In genomic region chr10:536935-537334, GRCh38 we compare ENCODE assay signal across 19 cellular contexts.
DNase-seq lines count a peak whose midpoint lies in the region; ATAC-seq, FAIRE-seq and TF ChIP-seq lines count a peak whose summit lies in the region.
"Had no signal": no experiment of that assay in that cellular context is flagged by ENCODE, and none has a peak within 500 bp of the region (broad histone marks: within the 10 kb centered on the region; RNA-seq: fewer than 3 reads in every experiment).

No MANE protein-coding gene starts in this region.

- TF ChIP-seq POLR2A in body of pancreas (IDR thresholded peaks at IDR 0.05): no peak

- H3K27me3 ChIP-seq in astrocyte (ENCODE audit: insufficient read depth, low read length) (no peaks in the 10 kb centered on the region), body of pancreas (no peaks in the 10 kb centered on the region), left ventricle myocardium inferior (ENCODE audit: low read depth) (no peaks in the 10 kb centered on the region)

- H3K27me3 Mint-ChIP-seq in astrocyte (ENCODE audit: low read depth, unreplicated experiment): no peaks in the 10 kb centered on the region
- H3K27me3 Mint-ChIP-seq in type B pancreatic cell: no peaks in the 10 kb centered on the region
- peaks cover 37 to 48% of the 10 kb centered on the region in 2 donors for H3K27me3 Mint-ChIP-seq in T-cell

- peaks cover 11% of the 10 kb centered on the region for H3K36me3 Mint-ChIP-seq in astrocyte (ENCODE audit: low read depth, unreplicated experiment)
- no peaks in the 10 kb centered on the region for H3K36me3 Mint-ChIP-seq in type B pancreatic cell
- no peaks in the 10 kb centered on the region for H3K36me3 Mint-ChIP-seq in T-cell
- H3K36me3 Mint-ChIP-seq: CD14-positive monocyte; CD4-positive, alpha-beta memory T cell had no signal

- intact Hi-C loops in posterior vena cava (cut with DNase I) (no loop called here), body of pancreas (cut with DNase I) (no loop called here), left ventricle myocardium inferior (cut with micrococcal nuclease) (no loop called here)

- peaks cover 93% of the 10 kb centered on the region for H4K20me1 ChIP-seq in astrocyte (ENCODE audit: insufficient read depth, low read length)

- peak overlapping the region; percentile 35 for H3K9ac ChIP-seq in astrocyte (ENCODE audit: low read length)

- ATAC-seq in T-cell (replicated peaks in 1 of 4) (no peak), body of pancreas (no peak)
- ATAC-seq: A549, HepG2 had no signal

- peak overlapping the region; percentile 44 for H3K27ac Mint-ChIP-seq in astrocyte (ENCODE audit: unreplicated experiment)
- peak overlapping the region; percentile 14 for H3K27ac Mint-ChIP-seq in type B pancreatic cell
- no peak overlapping the region for H3K27ac Mint-ChIP-seq in T-cell
- H3K27ac Mint-ChIP-seq: CD14-positive monocyte; CD4-positive, alpha-beta memory T cell; H9 had no signal

- no peak for TF ChIP-seq CTCF in astrocyte (IDR thresholded peaks at IDR 0.05; ENCODE audit: insufficient read depth, low read depth, low read length)
- TF ChIP-seq CTCF in type B pancreatic cell (conservative IDR thresholded peaks at IDR 0.05): no peak
- no peak for TF ChIP-seq CTCF in body of pancreas (IDR thresholded peaks at IDR 0.05)
- no peak for TF ChIP-seq CTCF in left ventricle myocardium inferior (IDR thresholded peaks at IDR 0.05; ENCODE audit: borderline replicate concordance)

- 87 to 94% methylated on average over 5 of the region's 5 CpGs for WGBS in body of pancreas, 2 donors

- H3K27ac ChIP-seq in astrocyte (ENCODE audit: low read depth, low read length) (peak overlapping the region; percentile 13), body of pancreas (no peak overlapping the region), left ventricle myocardium inferior (replicated peaks) (no peak overlapping the region)
- H3K27ac ChIP-seq: 22Rv1, A549 had no signal

- POLR2A ChIA-PET in T-cell (lab: Charles Lee): no interaction called here

- no peak for FAIRE-seq in astrocyte (lab: Jason Lieb, UNC)
- FAIRE-seq: A549, H1, HepG2 had no signal

- no peaks in the 10 kb centered on the region for H3K9me3 Mint-ChIP-seq in astrocyte (ENCODE audit: unreplicated experiment)
- no peaks in the 10 kb centered on the region for H3K9me3 Mint-ChIP-seq in type B pancreatic cell
- no peaks in the 10 kb centered on the region for H3K9me3 Mint-ChIP-seq in T-cell
- H3K9me3 Mint-ChIP-seq: H9 had no signal

- peaks cover 10% of the 10 kb centered on the region for H3K4me1 ChIP-seq in astrocyte (ENCODE audit: insufficient read depth, low read length)
- H3K4me1 ChIP-seq in body of pancreas: peaks cover 25% of the 10 kb centered on the region
- H3K4me1 ChIP-seq in left ventricle myocardium inferior: peaks cover 30% of the 10 kb centered on the region
- H3K4me1 ChIP-seq: A549 had no signal

- H3K4me2 ChIP-seq in astrocyte (ENCODE audit: low read length): peak overlapping the region; percentile 20
- H3K4me2 ChIP-seq: A549 had no signal

- H3K79me2 ChIP-seq in astrocyte (ENCODE audit: insufficient read depth, low read length): peaks cover 86% of the 10 kb centered on the region

- H3K4me3 ChIP-seq in astrocyte (ENCODE audit: insufficient read depth, low read depth, low read length): no peak overlapping the region
- no peak overlapping the region for H3K4me3 ChIP-seq in body of pancreas
- H3K4me3 ChIP-seq in left ventricle myocardium inferior: no peak overlapping the region
- H3K4me3 ChIP-seq: A549 had no signal

- CTCF ChIA-PET in T-cell (lab: Charles Lee): no interaction called here

- H3K36me3 ChIP-seq in astrocyte (ENCODE audit: insufficient read depth, low read length) (no peaks in the 10 kb centered on the region), body of pancreas (replicated peaks in 1 of 2; ENCODE audit: insufficient read depth in 1 of 2, low read depth in 2 of 2) (no peaks in the 10 kb centered on the region), left ventricle myocardium inferior (no peaks in the 10 kb centered on the region)

- H2AFZ ChIP-seq in astrocyte (ENCODE audit: low read depth, low read length): no peak overlapping the region

- H3K9me3 ChIP-seq in astrocyte (ENCODE audit: insufficient read depth, low read depth, low read length): no peaks in the 10 kb centered on the region
- H3K9me3 ChIP-seq in body of pancreas: no peaks in the 10 kb centered on the region
- H3K9me3 ChIP-seq in left ventricle myocardium inferior (replicated peaks): no peaks in the 10 kb centered on the region
- H3K9me3 ChIP-seq: A549 had no signal

- peak; percentile 54 for DNase-seq in activated effector memory CD4-positive, alpha-beta T cell treated with anti-CD3 and anti-CD28 coated beads, Interleukin-2, amount 50 U/mL, for 16 hours
- no peak for DNase-seq in activated effector memory CD4-positive, alpha-beta T cell treated with Interleukin-2 at 50 U/mL for 16 hours
- DNase-seq in astrocyte (ENCODE audit: low read depth) (no peak), posterior vena cava (ENCODE audit: low spot score) (peak; percentile 34), type B pancreatic cell (ENCODE audit: extremely low spot score, unreplicated experiment) (no peak), T-cell (no peak), body of pancreas (no peak), left ventricle myocardium inferior (no peak)
- DNase-seq: AML-193; CD4-positive, alpha-beta memory T cell; DMS153; DMS79; GDM1; H9 had no signal

- H3K4me3 Mint-ChIP-seq in astrocyte (ENCODE audit: unreplicated experiment) (no peak overlapping the region), type B pancreatic cell (no peak overlapping the region), T-cell (no peak overlapping the region)
- H3K4me3 Mint-ChIP-seq: CD14-positive monocyte; CD4-positive, alpha-beta memory T cell; H9 had no signal

- peaks cover 37% of the 10 kb centered on the region for H3K4me1 Mint-ChIP-seq in astrocyte (ENCODE audit: low read depth, unreplicated experiment)
- peaks cover 34% of the 10 kb centered on the region for H3K4me1 Mint-ChIP-seq in type B pancreatic cell (ENCODE audit: unreplicated experiment)
- H3K4me1 Mint-ChIP-seq in T-cell: peaks cover 9 to 15% (median 15%) of the 10 kb centered on the region in 3 donors
- H3K4me1 Mint-ChIP-seq: CD14-positive monocyte had no signal

Comparison
In these comparisons a context has a peak if more than half of its experiments do, and no peak if none do; other contexts are left out.
1. DNase-seq: peak in activated effector memory CD4-positive, alpha-beta T cell treated with anti-CD3 and anti-CD28 coated beads, Interleukin-2, amount 50 U/mL, for 16 hours (single experiment) and posterior vena cava (single experiment); none in activated effector memory CD4-positive, alpha-beta T cell treated with Interleukin-2 at 50 U/mL for 16 hours (single experiment), astrocyte (single experiment), type B pancreatic cell (single experiment), T-cell (0 of 34), body of pancreas (0 of 4) and left ventricle myocardium inferior (single experiment).
2. H3K27ac Mint-ChIP-seq: peak in astrocyte (single experiment) and type B pancreatic cell (single experiment); none in T-cell (0 of 2).